1 cellular context compared by ENCODE assay signal in genomic region chr3:58588030-58588614, GRCh38.
TF ChIP-seq lines count a peak whose summit lies in the region.

No MANE protein-coding gene starts in this region.

TF ChIP-seq in GM23338, 12 proteins besides CTCF, POLR2A, EP300 and RAD21 (continued from another document):
- TF ChIP-seq, protein P1, sequence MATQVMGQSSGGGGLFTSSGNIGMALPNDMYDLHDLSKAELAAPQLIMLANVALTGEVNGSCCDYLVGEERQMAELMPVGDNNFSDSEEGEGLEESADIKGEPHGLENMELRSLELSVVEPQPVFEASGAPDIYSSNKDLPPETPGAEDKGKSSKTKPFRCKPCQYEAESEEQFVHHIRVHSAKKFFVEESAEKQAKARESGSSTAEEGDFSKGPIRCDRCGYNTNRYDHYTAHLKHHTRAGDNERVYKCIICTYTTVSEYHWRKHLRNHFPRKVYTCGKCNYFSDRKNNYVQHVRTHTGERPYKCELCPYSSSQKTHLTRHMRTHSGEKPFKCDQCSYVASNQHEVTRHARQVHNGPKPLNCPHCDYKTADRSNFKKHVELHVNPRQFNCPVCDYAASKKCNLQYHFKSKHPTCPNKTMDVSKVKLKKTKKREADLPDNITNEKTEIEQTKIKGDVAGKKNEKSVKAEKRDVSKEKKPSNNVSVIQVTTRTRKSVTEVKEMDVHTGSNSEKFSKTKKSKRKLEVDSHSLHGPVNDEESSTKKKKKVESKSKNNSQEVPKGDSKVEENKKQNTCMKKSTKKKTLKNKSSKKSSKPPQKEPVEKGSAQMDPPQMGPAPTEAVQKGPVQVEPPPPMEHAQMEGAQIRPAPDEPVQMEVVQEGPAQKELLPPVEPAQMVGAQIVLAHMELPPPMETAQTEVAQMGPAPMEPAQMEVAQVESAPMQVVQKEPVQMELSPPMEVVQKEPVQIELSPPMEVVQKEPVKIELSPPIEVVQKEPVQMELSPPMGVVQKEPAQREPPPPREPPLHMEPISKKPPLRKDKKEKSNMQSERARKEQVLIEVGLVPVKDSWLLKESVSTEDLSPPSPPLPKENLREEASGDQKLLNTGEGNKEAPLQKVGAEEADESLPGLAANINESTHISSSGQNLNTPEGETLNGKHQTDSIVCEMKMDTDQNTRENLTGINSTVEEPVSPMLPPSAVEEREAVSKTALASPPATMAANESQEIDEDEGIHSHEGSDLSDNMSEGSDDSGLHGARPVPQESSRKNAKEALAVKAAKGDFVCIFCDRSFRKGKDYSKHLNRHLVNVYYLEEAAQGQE (IDR thresholded peaks at IDR 0.05; ENCODE audit: unreplicated experiment) = peak; percentile 90
